In the genomic region with DNA sequence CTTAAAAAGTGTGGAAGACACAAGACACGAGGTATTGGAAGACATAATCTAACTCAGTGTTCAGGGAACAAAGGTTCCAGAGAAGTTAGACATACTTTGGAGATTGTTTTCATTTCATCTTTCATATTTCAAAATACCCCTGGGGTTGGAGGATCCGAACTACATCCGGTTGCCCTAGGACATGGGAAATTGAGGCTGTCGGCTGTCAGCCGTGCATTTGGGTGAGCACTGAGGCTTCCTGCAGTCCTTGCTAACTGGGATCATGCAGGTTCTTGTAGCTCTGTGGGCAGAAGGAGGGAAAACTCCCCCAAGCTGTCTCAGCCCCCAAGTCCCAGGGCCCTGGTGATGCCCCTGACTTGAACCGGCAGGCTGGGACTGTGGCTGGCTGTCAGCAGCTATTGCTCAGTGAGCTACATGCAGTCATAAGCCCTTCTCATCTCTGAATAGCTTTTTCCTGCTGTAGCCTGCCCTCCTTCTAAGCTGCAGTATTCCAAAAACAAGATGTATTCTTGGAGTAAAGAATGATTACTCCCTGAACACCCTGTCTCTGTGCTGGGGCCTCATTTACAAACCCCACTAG, we compare ENCODE assay signal across 32 cellular contexts. TPM values are rescaled to one million over a fixed set of nuclear protein-coding genes. Genes with fewer than 3 reads are reported as not detected.
DNase-seq lines count a peak whose midpoint lies in the region; ATAC-seq and TF ChIP-seq lines count a peak whose summit lies in the region.
"Had no signal": no experiment of that assay in that cellular context is flagged by ENCODE, and none has a peak within 500 bp of the region (broad histone marks: within the 10 kb centered on the region; RNA-seq: fewer than 3 reads in every experiment).

No MANE protein-coding gene starts in this region.

- H2BK5ac ChIP-seq in IMR-90 (ENCODE audit: low read depth, low read length, poor library complexity, severe bottlenecking), result no peak overlapping the region

- TF ChIP-seq RAD21 in IMR-90 (IDR thresholded peaks at IDR 0.05; ENCODE audit: low read length), result no peak

- no peak overlapping the region for H2BK120ac ChIP-seq in IMR-90 (ENCODE audit: low read depth, low read length)

- H3K9me2 ChIP-seq in PC-9 (ENCODE audit: insufficient read depth), result no peaks in the 10 kb centered on the region

- H3K56ac ChIP-seq in IMR-90 (ENCODE audit: extremely low read depth, insufficient read depth, low read length), result no peak overlapping the region

- no peak overlapping the region for H3K14ac ChIP-seq in IMR-90 (replicated peaks; ENCODE audit: low read depth, low read length)

- no peak overlapping the region for H4K5ac ChIP-seq in IMR-90 (ENCODE audit: low read depth, low read length)

- no peak overlapping the region for H2AFZ ChIP-seq in IMR-90 (replicated peaks; ENCODE audit: low read length, poor library complexity)
- H2AFZ ChIP-seq in neuron (ENCODE audit: low read depth, low read length), result no peak overlapping the region
- H2AFZ ChIP-seq in PC-9, result no peak overlapping the region
- H2AFZ ChIP-seq: GM23248, hepatocyte had no signal

- H2AK5ac ChIP-seq in IMR-90 (ENCODE audit: low read depth, low read length), result no peak overlapping the region

- no peak for TF ChIP-seq CTCF in IMR-90 (conservative IDR thresholded peaks at IDR 0.05; ENCODE audit: low read depth, low read length)
- TF ChIP-seq CTCF in PC-9 (conservative IDR thresholded peaks at IDR 0.05), result no peak

- H3K79me1 ChIP-seq in IMR-90 (ENCODE audit: low read depth in 1 of 2, low read length in 2 of 2), result 0 out of 4 replicates have a peak, but pooled peaks cover 0 to 3% of the 10 kb centered on the region in 2 experiments

- no peak overlapping the region for H3K23ac ChIP-seq in IMR-90 (ENCODE audit: low read depth, low read length)

- H3K27ac Mint-ChIP-seq in T-helper 17 cell, result no peak overlapping the region
- H3K27ac Mint-ChIP-seq: activated CD4-positive, alpha-beta T cell treated with anti-CD3 and anti-CD28 coated beads, Interleukin-2, amount 10 ng/mL, durations not matched to agents 7 days and 5 days; activated naive CD4-positive, alpha-beta T cell treated with anti-CD3 and anti-CD28 coated beads, Interleukin-2, amount 50 U/mL, for 24 hours; HFFc6 had no signal

- H3K4me1 Mint-ChIP-seq in T-helper 17 cell, result no peaks in the 10 kb centered on the region
- H3K4me1 Mint-ChIP-seq: activated T-helper 17 cell treated with anti-CD3 and anti-CD28 coated beads, Interleukin-2, amount 50 U/mL, for 72 hours had no signal

- no peak overlapping the region for H2AK9ac ChIP-seq in IMR-90 (replicated peaks; ENCODE audit: low read depth, low read length, poor library complexity)

- no peak overlapping the region for H2BK20ac ChIP-seq in IMR-90 (ENCODE audit: low read depth, low read length)

- intact Hi-C loops in IMR-90 (cut with micrococcal nuclease), result no loop called here
- intact Hi-C loops in right cardiac atrium (cut with DNase I), result no loop called here
- intact Hi-C loops in PC-9 (cut with micrococcal nuclease; ENCODE audit: unreplicated experiment), result no loop called here

- H3K9ac ChIP-seq in IMR-90 (ENCODE audit: low read depth, low read length) (no peak overlapping the region), adipocyte (ENCODE audit: low read length) (peak overlapping the region; percentile 50)
- H3K9ac ChIP-seq: GM23248 had no signal

- no peaks in the 10 kb centered on the region for H3K36me3 Mint-ChIP-seq in T-helper 17 cell (ENCODE audit: low read depth)

- no peak overlapping the region for H3K27ac ChIP-seq in IMR-90 (ENCODE audit: insufficient read depth, low read length)
- no peak overlapping the region for H3K27ac ChIP-seq in right cardiac atrium (ENCODE audit: low read length)
- no peak overlapping the region for H3K27ac ChIP-seq in PC-9
- H3K27ac ChIP-seq: ascending aorta, C4-2B, GM23248, hepatocyte, pancreas, sigmoid colon, WERI-Rb-1 had no signal

- H3K27me3 ChIP-seq in IMR-90 (ENCODE audit: control insufficient read depth, insufficient read depth, low read length), result no peaks in the 10 kb centered on the region
- no peaks in the 10 kb centered on the region for H3K27me3 ChIP-seq in adipocyte (replicated peaks; ENCODE audit: control insufficient read depth, insufficient read depth, low read length)
- no peaks in the 10 kb centered on the region for H3K27me3 ChIP-seq in right cardiac atrium (ENCODE audit: control insufficient read depth, insufficient read depth)
- H3K27me3 ChIP-seq in neuron (ENCODE audit: insufficient read depth, low read length), result no peaks in the 10 kb centered on the region
- no peaks in the 10 kb centered on the region for H3K27me3 ChIP-seq in PC-9 (ENCODE audit: insufficient read depth, low read depth)
- H3K27me3 ChIP-seq: ascending aorta, hepatocyte, pancreas, sigmoid colon, tibial nerve had no signal

- dilution Hi-C loops in IMR-90 (cut with HindIII; ENCODE audit: low sequenced_read_pairs, unreplicated experiment), result no loop called here

- WGBS in IMR-90 (ENCODE audit: extremely low coverage in 2 of 2, insufficient read length in 1 of 2), 2 experiments, result 80% methylated on average over 1 of the region's 6 CpGs; no CpG with 5 or more reads in 1 of the 2 experiments
- WGBS in right cardiac atrium, result 60% methylated on average over 6 of the region's 6 CpGs

- no peak overlapping the region for H4K91ac ChIP-seq in IMR-90 (ENCODE audit: insufficient read depth, low read depth, low read length)

- no peaks in the 10 kb centered on the region for H3K9me1 ChIP-seq in IMR-90 (ENCODE audit: insufficient read depth, low read length)

- no peaks in the 10 kb centered on the region for H3K27me3 Mint-ChIP-seq in T-helper 17 cell
- H3K27me3 Mint-ChIP-seq: activated CD4-positive, alpha-beta T cell treated with anti-CD3 and anti-CD28 coated beads, Interleukin-2, amount 10 ng/mL, durations not matched to agents 7 days and 5 days; activated naive CD4-positive, alpha-beta T cell treated with anti-CD3 and anti-CD28 coated beads, Interleukin-2, amount 50 U/mL, for 24 hours; activated T-helper 17 cell treated with anti-CD3 and anti-CD28 coated beads, Interleukin-2, amount 50 U/mL, for 72 hours; stimulated activated naive CD8-positive, alpha-beta T cell treated with anti-CD3 and anti-CD28 coated beads, Interleukin-15, amount 100 ng/mL, for 72 hours had no signal

- H3K4me3 Mint-ChIP-seq in T-helper 17 cell, result no peak overlapping the region
- H3K4me3 Mint-ChIP-seq: activated CD4-positive, alpha-beta T cell treated with anti-CD3 and anti-CD28 coated beads, Interleukin-2, amount 10 ng/mL, durations not matched to agents 7 days and 5 days; activated naive CD4-positive, alpha-beta T cell treated with anti-CD3 and anti-CD28 coated beads, Interleukin-2, amount 50 U/mL, for 24 hours; activated T-helper 17 cell treated with anti-CD3 and anti-CD28 coated beads, Interleukin-2, amount 50 U/mL, for 72 hours; HFFc6; stimulated activated naive CD8-positive, alpha-beta T cell treated with anti-CD3 and anti-CD28 coated beads, Interleukin-15, amount 100 ng/mL, for 72 hours had no signal

- peaks cover 10% of the 10 kb centered on the region; the same call in 1 of the 2 replicates for H3K36me3 ChIP-seq in IMR-90 (ENCODE audit: control insufficient read depth, insufficient read depth, low read length)
- peaks cover 10% of the 10 kb centered on the region for H3K36me3 ChIP-seq in adipocyte (ENCODE audit: control insufficient read depth, insufficient read depth, low read length, severe bottlenecking)
- peaks cover 6% of the 10 kb centered on the region for H3K36me3 ChIP-seq in neuron (ENCODE audit: insufficient read depth, low read length)
- H3K36me3 ChIP-seq in PC-9 (ENCODE audit: low read depth), result no peaks in the 10 kb centered on the region
- H3K36me3 ChIP-seq: pancreas, WERI-Rb-1 had no signal

- no peak for TF ChIP-seq POLR2A in IMR-90 (IDR thresholded peaks at IDR 0.05; ENCODE audit: low read depth, low read length)

- no peak overlapping the region for H3K18ac ChIP-seq in IMR-90 (ENCODE audit: low read depth, low read length)

- H3K4me3 ChIP-seq in IMR-90 (ENCODE audit: insufficient read depth, low read depth, low read length) (no peak overlapping the region), adipocyte (ENCODE audit: low read length) (peak overlapping the region; percentile 8), right cardiac atrium (ENCODE audit: low read length) (no peak overlapping the region), neuron (ENCODE audit: low read length) (peak overlapping the region; percentile 7), PC-9 (no peak overlapping the region)
- H3K4me3 ChIP-seq: ascending aorta, GM23248, hepatocyte, lung, pancreas, sigmoid colon, tibial nerve had no signal

- H3K4ac ChIP-seq in IMR-90 (ENCODE audit: low read depth, low read length), result no peak overlapping the region

- in situ Hi-C loops in IMR-90 (cut with MboI; ENCODE audit: low sequenced_read_pairs), result no loop called here

- no peak overlapping the region for H4K8ac ChIP-seq in IMR-90 (ENCODE audit: low read depth in 2 of 2, low read length in 2 of 2)

- DNase-seq in IMR-90 (no peak), adipocyte (ENCODE audit: low read depth) (no peak), right cardiac atrium (no peak), NCI-H446 (lab: John Stamatoyannopoulos, UW) (no peak), NAMALWA (ENCODE audit: low spot score) (no peak), T-helper 17 cell (no peak), PC-9 (no peak)
- DNase-seq: activated CD4-positive, alpha-beta T cell treated with anti-CD3 and anti-CD28 coated beads, Interleukin-2, amount 10 ng/mL, durations not matched to agents 7 days and 5 days; Calu3; DND-41; effector CD8-positive, alpha-beta T cell; erythroblast; foreskin fibroblast; GM23248; HFFc6; KG1; MM.1S; NCI-H2171; pancreas; RPMI8226; sigmoid colon; stimulated activated naive CD8-positive, alpha-beta T cell treated with anti-CD3 and anti-CD28 coated beads, Interleukin-15, amount 100 ng/mL, for 72 hours; T-helper 9 cell; WERI-Rb-1 had no signal

- CTCF ChIA-PET in IMR-90 (lab: Yijun Ruan, JAX) (no interaction called here), PC-9 (lab: Charles Lee) (no interaction called here)

- H3K4me2 ChIP-seq in IMR-90 (ENCODE audit: low read depth, low read length) (no peak overlapping the region), PC-9 (no peak overlapping the region)
- H3K4me2 ChIP-seq: hepatocyte had no signal

- H3K4me1 ChIP-seq in IMR-90 (ENCODE audit: control insufficient read depth, insufficient read depth, low read length), result no peaks in the 10 kb centered on the region
- H3K4me1 ChIP-seq in adipocyte (ENCODE audit: control insufficient read depth, insufficient read depth, low read length), result peaks cover 8% of the 10 kb centered on the region
- no peaks in the 10 kb centered on the region for H3K4me1 ChIP-seq in right cardiac atrium (ENCODE audit: control insufficient read depth, insufficient read depth, low read length)
- H3K4me1 ChIP-seq in neuron (ENCODE audit: insufficient read depth, low read length), result peaks cover 16% of the 10 kb centered on the region
- no peaks in the 10 kb centered on the region for H3K4me1 ChIP-seq in PC-9 (replicated peaks; ENCODE audit: insufficient read depth)
- H3K4me1 ChIP-seq: ascending aorta, pancreas, sigmoid colon had no signal

- POLR2A ChIA-PET in IMR-90 (lab: Charles Lee; ENCODE audit: unreplicated experiment) (interaction anchor here (0.5 kb wide), 1 partner anchor 29 kb away, joined by 3 read pairs; no protein-coding TSS in a partner anchor), PC-9 (lab: Charles Lee; ENCODE audit: unreplicated experiment) (no interaction called here)

- ATAC-seq in IMR-90 (ENCODE audit: low read depth), result 0 out of 2 replicates have a peak, but pooled peaks have one; percentile 32
- ATAC-seq in right cardiac atrium, result peak; percentile 28 to 31
- ATAC-seq in T-helper 17 cell, result no peak
- ATAC-seq: activated T-helper 17 cell treated with anti-CD3 and anti-CD28 coated beads, Interleukin-2, amount 50 U/mL, for 72 hours; stimulated activated naive CD8-positive, alpha-beta T cell treated with anti-CD3 and anti-CD28 coated beads, Interleukin-15, amount 100 ng/mL, for 72 hours had no signal

- no peaks in the 10 kb centered on the region for H3K79me2 ChIP-seq in PC-9 (ENCODE audit: low read depth)
- H3K79me2 ChIP-seq: hepatocyte had no signal

- no peaks in the 10 kb centered on the region for H4K20me1 ChIP-seq in IMR-90 (ENCODE audit: insufficient read depth, low read length)
- H4K20me1 ChIP-seq in PC-9 (ENCODE audit: insufficient read depth), result no peaks in the 10 kb centered on the region

- BruUV-seq in IMR-90 (replicated peaks; lab: Mats Ljungman, UMichigan), result no TSS peak
- BruUV-seq in PC-9 (replicated peaks; lab: Mats Ljungman, UMichigan), result no TSS peak

- H2BK15ac ChIP-seq in IMR-90 (ENCODE audit: low read depth, low read length), result no peak overlapping the region

- no peaks in the 10 kb centered on the region for H3F3A ChIP-seq in PC-9 (ENCODE audit: insufficient read depth, low read depth)

- H3K9me3 ChIP-seq in IMR-90 (ENCODE audit: control insufficient read depth, insufficient read depth, low read length) (no peaks in the 10 kb centered on the region), adipocyte (ENCODE audit: control insufficient read depth, low read length) (no peaks in the 10 kb centered on the region), right cardiac atrium (ENCODE audit: control insufficient read depth, low read length) (no peaks in the 10 kb centered on the region), neuron (ENCODE audit: low read length) (no peaks in the 10 kb centered on the region), T-helper 17 cell (ENCODE audit: control insufficient read depth, low read length, poor library complexity, severe bottlenecking) (no peaks in the 10 kb centered on the region), PC-9 (ENCODE audit: insufficient read depth, low read depth) (no peaks in the 10 kb centered on the region)
- H3K9me3 ChIP-seq: ascending aorta, pancreas, sigmoid colon, tibial nerve had no signal

RNA-seq across cellular contexts. Expression of gene MTRES1, which starts 17.8 kb away (rescaled TPM):
- total RNA-seq in IMR-90 (2012; rRNA removed), result 5.4 and 8.9 TPM in 2 replicates
- 9.7 and 9.8 TPM in 2 replicates for polyA plus RNA-seq in IMR-90 (2012; rRNA removed)
- polyA plus RNA-seq in IMR-90 (2012; cell fraction: cytosol; rRNA removed), result 2.1 and 2.9 TPM in 2 replicates
- 4.9 and 7.1 TPM in 2 replicates for polyA plus RNA-seq in IMR-90 (2012; cell fraction: nucleus; rRNA removed; ENCODE audit: low replicate concordance)
- 10 to 100 TPM; 26.2 to 34.3 (median 29.3) TPM for total RNA-seq in right cardiac atrium
- 60.2 TPM for polyA plus RNA-seq in right cardiac atrium
- 10 to 100 TPM in 1 of 2 donors, 1 to 10 TPM in 1; 9.7 to 10.2 TPM for total RNA-seq in T-helper 17 cell
- 12.5 and 14.6 TPM in 2 replicates for total RNA-seq in PC-9 (2021)
- total RNA-seq: ascending aorta had no signal

Comparison
In these comparisons a context has a peak if more than half of its experiments do, and no peak if none do; other contexts are left out.
1. H3K4me3 ChIP-seq: peak in adipocyte (single experiment) and neuron (single experiment); none in IMR-90 (single experiment), right cardiac atrium (single experiment) and PC-9 (single experiment).